ENCODE assay signal across 9 cellular contexts in genomic region chr16:27070776-27071175, GRCh38. TPM values are rescaled to one million over a fixed set of nuclear protein-coding genes. Genes with fewer than 3 reads are reported as not detected.
"Had no signal": no experiment of that assay in that cellular context is flagged by ENCODE, and none has a peak within 500 bp of the region (broad histone marks: within the 10 kb centered on the region; RNA-seq: fewer than 3 reads in every experiment).

No MANE protein-coding gene starts in this region.

- DNase-seq: GDM1, GF-D8 had no signal

- H3K4me3 ChIP-seq: GM12878 had no signal

- ATAC-seq: GM12878 had no signal

- FAIRE-seq: G401.6, GM12878, GM12891, GM12892, GM18507, GM19239 had no signal

RNA-seq across cellular contexts. Expression of gene C16orf82, which starts 4.0 kb away (rescaled TPM):
- total RNA-seq: G401, GM12878 had no signal
- polyA plus RNA-seq: GM12878 had no signal
